Comparison of ENCODE assay signal across 10 cellular contexts in genomic region chr2:67649331-67650071, GRCh38.
DNase-seq lines count a peak whose midpoint lies in the region; ATAC-seq, FAIRE-seq and TF ChIP-seq lines count a peak whose summit lies in the region.
"Had no signal": no experiment of that assay in that cellular context is flagged by ENCODE, and none has a peak within 500 bp of the region (broad histone marks: within the 10 kb centered on the region; RNA-seq: fewer than 3 reads in every experiment).

No MANE protein-coding gene starts in this region.

- no peak for FAIRE-seq in H1 (lab: Jason Lieb, UNC)

- no peak for TF ChIP-seq EP300 in H1 (IDR thresholded peaks at IDR 0.05; ENCODE audit: borderline replicate concordance in 1 of 2, low read depth in 2 of 2, low read length in 2 of 2)

- H2BK15ac ChIP-seq in H1 (ENCODE audit: low read length), result no peak overlapping the region; the same call in 1 of the 2 replicates

- no peak for TF ChIP-seq POLR2A in H1 (IDR thresholded peaks at IDR 0.05; ENCODE audit: control extremely low read depth in 1 of 2, low read depth in 2 of 2, low read length in 2 of 2)

- no peak overlapping the region for H4K8ac ChIP-seq in H1 (ENCODE audit: extremely low read depth, insufficient read depth, low read length)

- H2AK5ac ChIP-seq in H1 (ENCODE audit: low read depth, low read length), result no peak overlapping the region

- no peaks in the 10 kb centered on the region for H3K79me1 ChIP-seq in H1 (ENCODE audit: low read depth, low read length)

- H4K91ac ChIP-seq in H1 (replicated peaks; ENCODE audit: insufficient read length, low read length), result no peak overlapping the region

- no peak for TF ChIP-seq CTCF in H1 (IDR thresholded peaks at IDR 0.05; ENCODE audit: control extremely low read depth in 1 of 3, insufficient read depth in 1 of 3, low read depth in 1 of 3, low read length in 3 of 3)

- H3K9me3 ChIP-seq in H1 (ENCODE audit: insufficient read depth in 2 of 2, low read depth in 1 of 2, low read length in 1 of 2) (peaks cover 8 to 13% of the 10 kb centered on the region in 2 experiments; a peak in 3 of 4 replicates), mesodermal cell (ENCODE audit: control insufficient read depth, low read length) (peaks cover 10% of the 10 kb centered on the region)

- H3K9ac ChIP-seq in H1 (replicated peaks in 1 of 4; ENCODE audit: extremely low read depth in 1 of 4, low read depth in 3 of 4, low read length in 3 of 4), result no peak overlapping the region; a peak in 1 of 7 replicates

- H3K23me2 ChIP-seq in H1 (ENCODE audit: low read depth, low read length), result no peaks in the 10 kb centered on the region

- POLR2A ChIA-PET in H1 (lab: Charles Lee; ENCODE audit: partially characterized antibody), result interaction anchor here (1.5 kb wide), 1 partner anchor 308 kb away, joined by 4 read pairs; no protein-coding TSS in a partner anchor

- CTCF ChIA-PET in H1 (lab: Charles Lee; ENCODE audit: partially characterized antibody), result interaction anchor here (1.0 to 3.1 kb wide), 11 partner anchors 9 to 382 kb away, joined by 3 to 21 read pairs (median 5); no protein-coding TSS in a partner anchor

- DNase-seq in A172 (ENCODE audit: low spot score) (peak; percentile 15), NCI-H1105 treated with DMSO at 0.1 percent for 48 hours (lab: John Stamatoyannopoulos, UW) (peak; percentile 46), H1 (ENCODE audit: low read depth in 1 of 2, low spot score in 2 of 2) (no peak)
- no peak for DNase-seq in activated naive CD4-positive, alpha-beta T cell treated with Interleukin-2 at 50 U/mL for 16 hours
- no peak for DNase-seq in activated CD4-positive, alpha-beta T cell treated with anti-CD3 and anti-CD28 coated beads for 1 hour
- DNase-seq: T-cell had no signal

- H3K4me3 ChIP-seq in H1 (ENCODE audit: extremely low read depth in 1 of 4, insufficient read depth in 2 of 4, low read depth in 3 of 4, low read length in 4 of 4), result no peak overlapping the region
- H3K4me3 ChIP-seq in mesodermal cell (ENCODE audit: extremely low read depth, insufficient read depth, low read length, poor library complexity, severe bottlenecking), result no peak overlapping the region

- H4K5ac ChIP-seq in H1 (ENCODE audit: insufficient read length, low read depth, low read length), result no peak overlapping the region

- H3K36me3 ChIP-seq in H1 (ENCODE audit: control insufficient read depth in 2 of 4, insufficient read depth in 4 of 4, low read length in 3 of 4) (no peaks in the 10 kb centered on the region), mesodermal cell (ENCODE audit: control insufficient read depth, insufficient read depth, low read length) (no peaks in the 10 kb centered on the region)

- no peaks in the 10 kb centered on the region for H3K27me3 ChIP-seq in H1 (replicated peaks in 1 of 4; ENCODE audit: control insufficient read depth in 3 of 4, extremely low read depth in 1 of 4, insufficient read depth in 3 of 4, low read length in 3 of 4)

- H3K27ac ChIP-seq in H1 (ENCODE audit: low read depth, low read length) (no peak overlapping the region), mesodermal cell (ENCODE audit: low read depth, low read length, severe bottlenecking) (peak overlapping the region; percentile 13)
- H3K27ac ChIP-seq: C4-2B had no signal

- H3K18ac ChIP-seq in H1 (ENCODE audit: extremely low read depth, low read length), result 0 out of 2 replicates have a peak overlapping the region, but pooled peaks have one; percentile 42

- H3K56ac ChIP-seq in H1 (replicated peaks; ENCODE audit: insufficient read length, low read depth, low read length), result no peak overlapping the region

- no peak overlapping the region for H2BK5ac ChIP-seq in H1 (ENCODE audit: low read depth, low read length)

- H2BK20ac ChIP-seq in H1 (ENCODE audit: low read length), result no peak overlapping the region

- H3K4me2 ChIP-seq in H1 (ENCODE audit: insufficient read depth in 1 of 2, low read depth in 2 of 2, low read length in 2 of 2), result no peak overlapping the region

- H3K4ac ChIP-seq in H1 (replicated peaks; ENCODE audit: insufficient read length, low read depth, low read length), result no peak overlapping the region

- H2BK12ac ChIP-seq in H1 (ENCODE audit: low read depth, low read length), result no peak overlapping the region

- 0 out of 2 replicates have a peak overlapping the region, but pooled peaks have one; percentile 34 for H2AFZ ChIP-seq in H1 (ENCODE audit: low read length)

- H3K79me2 ChIP-seq in H1 (ENCODE audit: control insufficient read depth in 1 of 2, insufficient read depth in 2 of 2, low read length in 2 of 2), result no peaks in the 10 kb centered on the region

- no peak for ATAC-seq in HG03354 (IDR thresholded peaks at IDR 0.05; ENCODE audit: poor library complexity, severe bottlenecking, unreplicated experiment)
- no peak for ATAC-seq in HG03457 (IDR thresholded peaks at IDR 0.05; ENCODE audit: unreplicated experiment)
- ATAC-seq: T-cell had no signal

- no peak overlapping the region for H3K23ac ChIP-seq in H1 (ENCODE audit: insufficient read length)

- H3K14ac ChIP-seq in H1 (ENCODE audit: insufficient read length), result no peak overlapping the region

- no peak for TF ChIP-seq RAD21 in H1 (IDR thresholded peaks at IDR 0.05 in 1 of 2, conservative IDR thresholded peaks at IDR 0.05 in 1 of 2; ENCODE audit: low read depth in 2 of 2, low read length in 2 of 2)

- 90% methylated on average over 8 of the region's 8 CpGs; no CpG with 5 or more reads in 1 of the 2 experiments for WGBS in H1 (ENCODE audit: extremely low coverage in 1 of 2, insufficient coverage in 1 of 2, insufficient read length in 1 of 2, insufficient replicate concordance in 2 of 2, low coverage in 1 of 2, low lambda C conversion rate in 2 of 2, missing lambda C conversion rate in 1 of 2), 2 experiments
- 71 to 84% methylated on average over 5 to 6 of the region's 8 CpGs for WGBS in mesodermal cell (ENCODE audit: insufficient coverage in 2 of 2), 2 experiments

- peaks cover 0 to 4% (median 0%) of the 10 kb centered on the region in 4 experiments; a peak in 1 of 7 replicates for H3K4me1 ChIP-seq in H1 (replicated peaks in 1 of 4; ENCODE audit: control insufficient read depth in 3 of 4, insufficient read depth in 4 of 4, low read length in 3 of 4)
- H3K4me1 ChIP-seq in mesodermal cell (ENCODE audit: control insufficient read depth, insufficient read depth, low read length, poor library complexity, severe bottlenecking), result no peaks in the 10 kb centered on the region

- H2BK120ac ChIP-seq in H1 (replicated peaks; ENCODE audit: low read depth, low read length), result no peak overlapping the region

- H4K20me1 ChIP-seq in H1 (replicated peaks in 1 of 2; ENCODE audit: control insufficient read depth in 1 of 2, insufficient read depth in 2 of 2, low read length in 2 of 2), result no peaks in the 10 kb centered on the region

TF ChIP-seq in H1, 55 proteins besides CTCF, POLR2A, EP300 and RAD21:
- TF ChIP-seq SP1 (IDR thresholded peaks at IDR 0.05; ENCODE audit: low read depth, low read length) (no peak), ZNF274 (IDR thresholded peaks at IDR 0.05; ENCODE audit: borderline replicate concordance, extremely low read depth, low read length) (no peak), TBP (IDR thresholded peaks at IDR 0.05; ENCODE audit: low read depth, low read length) (no peak), BRCA1 (IDR thresholded peaks at IDR 0.05; ENCODE audit: low read depth, low read length) (no peak), HDAC2 (IDR thresholded peaks at IDR 0.05; ENCODE audit: borderline replicate concordance in 1 of 2, low read depth in 2 of 2, low read length in 2 of 2) (no peak), MAX (IDR thresholded peaks at IDR 0.05) (no peak), RNF2 (IDR thresholded peaks at IDR 0.05; ENCODE audit: borderline replicate concordance, low read depth, low read length, missing control alignments, poor library complexity, severe bottlenecking) (no peak), JUN (IDR thresholded peaks at IDR 0.05; ENCODE audit: low read depth, low read length) (no peak), RXRA (IDR thresholded peaks at IDR 0.05; ENCODE audit: insufficient read depth, low read depth, low read length) (no peak), FOSL1 (IDR thresholded peaks at IDR 0.05; ENCODE audit: insufficient read depth, low read depth, low read length) (no peak), SP2 (IDR thresholded peaks at IDR 0.05; ENCODE audit: low read length) (no peak)

Comparison
In these comparisons a context has a peak if more than half of its experiments do, and no peak if none do; other contexts are left out.
1. DNase-seq: peak in A172 (single experiment) and NCI-H1105 treated with DMSO at 0.1 percent for 48 hours (single experiment); none in H1 (0 of 2), activated naive CD4-positive, alpha-beta T cell treated with Interleukin-2 at 50 U/mL for 16 hours (single experiment) and activated CD4-positive, alpha-beta T cell treated with anti-CD3 and anti-CD28 coated beads for 1 hour (single experiment).